Comparison of ENCODE assay signal across 32 cellular contexts in genomic region chr13:100659578-100659977, GRCh38. TPM values are rescaled to one million over a fixed set of nuclear protein-coding genes. Genes with fewer than 3 reads are reported as not detected.
DNase-seq lines count a peak whose midpoint lies in the region; ATAC-seq and TF ChIP-seq lines count a peak whose summit lies in the region.
"Had no signal": no experiment of that assay in that cellular context is flagged by ENCODE, and none has a peak within 500 bp of the region (broad histone marks: within the 10 kb centered on the region; RNA-seq: fewer than 3 reads in every experiment).

No MANE protein-coding gene starts in this region.

- WGBS in smooth muscle cell (ENCODE audit: low lambda C conversion rate): 87% methylated on average over 4 of the region's 4 CpGs

- intact Hi-C loops in activated CD4-positive, alpha-beta T cell treated with anti-CD3 and anti-CD28 coated beads, Interleukin-2, amount 10 ng/mL, durations not matched to agents 24 days and 14 days (cut with micrococcal nuclease): no loop called here

- POLR2A ChIA-PET in activated CD4-positive, alpha-beta T cell treated with anti-CD3 and anti-CD28 coated beads, Interleukin-2, amount 10 ng/mL, durations not matched to agents 7 days and 5 days (lab: Charles Lee): no interaction called here

- H3K27me3 ChIP-seq in brain microvascular endothelial cell (replicated peaks) (no peaks in the 10 kb centered on the region), smooth muscle cell (ENCODE audit: low read depth) (no peaks in the 10 kb centered on the region)
- H3K27me3 ChIP-seq: cardiac muscle cell, esophagus muscularis mucosa, heart left ventricle had no signal

- no peaks in the 10 kb centered on the region for H4K20me1 ChIP-seq in smooth muscle cell (ENCODE audit: low read depth)

- H3K4me2 ChIP-seq in smooth muscle cell: no peak overlapping the region
- H3K4me2 ChIP-seq: KMS-11, PC-9, SK-N-SH had no signal

- H3K4me3 Mint-ChIP-seq in activated CD4-positive, alpha-beta T cell treated with anti-CD3 and anti-CD28 coated beads, Interleukin-2, amount 10 ng/mL, durations not matched to agents 7 days and 5 days: no peak overlapping the region
- H3K4me3 Mint-ChIP-seq in activated CD4-positive, alpha-beta T cell treated with anti-CD3 and anti-CD28 coated beads, Interleukin-2, amount 10 ng/mL, durations not matched to agents 24 days and 14 days: no peak overlapping the region
- H3K4me3 Mint-ChIP-seq: CD14-positive monocyte; naive thymus-derived CD4-positive, alpha-beta T cell; stimulated activated memory B cell treated with anti-CD40 and anti-IgM and Interleukin-4, amounts not matched to agents 10 μg/mL and 1 μg/mL and 100 μg/mL, for 72 hours had no signal

- ATAC-seq in HG03095 (IDR thresholded peaks at IDR 0.05; ENCODE audit: unreplicated experiment) (no peak), GM18870 (IDR thresholded peaks at IDR 0.05; ENCODE audit: unreplicated experiment) (no peak)
- ATAC-seq: activated naive CD4-positive, alpha-beta T cell treated with anti-CD3 and anti-CD28 coated beads, Interleukin-2, amount 50 U/mL, for 72 hours; heart left ventricle; lower lobe of right lung; naive thymus-derived CD4-positive, alpha-beta T cell; stimulated activated memory B cell treated with anti-CD40 and anti-IgM and Interleukin-4, amounts not matched to agents 10 μg/mL and 1 μg/mL and 100 μg/mL, for 72 hours had no signal

- H3K4me1 Mint-ChIP-seq in activated CD4-positive, alpha-beta T cell treated with anti-CD3 and anti-CD28 coated beads, Interleukin-2, amount 10 ng/mL, durations not matched to agents 7 days and 5 days: peaks cover 31% of the 10 kb centered on the region
- peaks cover 20% of the 10 kb centered on the region for H3K4me1 Mint-ChIP-seq in activated CD4-positive, alpha-beta T cell treated with anti-CD3 and anti-CD28 coated beads, Interleukin-2, amount 10 ng/mL, durations not matched to agents 24 days and 14 days
- H3K4me1 Mint-ChIP-seq: CD14-positive monocyte had no signal

- H3K9ac ChIP-seq in smooth muscle cell (ENCODE audit: low read depth): no peak overlapping the region
- H3K9ac ChIP-seq: GM23248, KMS-11, SK-N-SH had no signal

- no peaks in the 10 kb centered on the region for H3K36me3 ChIP-seq in brain microvascular endothelial cell (replicated peaks)
- no peaks in the 10 kb centered on the region for H3K36me3 ChIP-seq in smooth muscle cell (ENCODE audit: low read depth)

- H3K27me3 Mint-ChIP-seq in activated CD4-positive, alpha-beta T cell treated with anti-CD3 and anti-CD28 coated beads, Interleukin-2, amount 10 ng/mL, durations not matched to agents 7 days and 5 days: no peaks in the 10 kb centered on the region
- H3K27me3 Mint-ChIP-seq in activated CD4-positive, alpha-beta T cell treated with anti-CD3 and anti-CD28 coated beads, Interleukin-2, amount 10 ng/mL, durations not matched to agents 24 days and 14 days: no peaks in the 10 kb centered on the region
- H3K27me3 Mint-ChIP-seq: naive thymus-derived CD4-positive, alpha-beta T cell; stimulated activated memory B cell treated with anti-CD40 and anti-IgM and Interleukin-4, amounts not matched to agents 10 μg/mL and 1 μg/mL and 100 μg/mL, for 72 hours had no signal

- H3K9me3 Mint-ChIP-seq in activated CD4-positive, alpha-beta T cell treated with anti-CD3 and anti-CD28 coated beads, Interleukin-2, amount 10 ng/mL, durations not matched to agents 7 days and 5 days: no peaks in the 10 kb centered on the region
- no peaks in the 10 kb centered on the region for H3K9me3 Mint-ChIP-seq in activated CD4-positive, alpha-beta T cell treated with anti-CD3 and anti-CD28 coated beads, Interleukin-2, amount 10 ng/mL, durations not matched to agents 24 days and 14 days
- H3K9me3 Mint-ChIP-seq: activated naive CD4-positive, alpha-beta T cell treated with anti-CD3 and anti-CD28 coated beads, Interleukin-2, amount 50 U/mL, for 72 hours; CD14-positive monocyte; naive thymus-derived CD4-positive, alpha-beta T cell; stimulated activated memory B cell treated with anti-CD40 and anti-IgM and Interleukin-4, amounts not matched to agents 10 μg/mL and 1 μg/mL and 100 μg/mL, for 72 hours had no signal

- in situ Hi-C loops in brain microvascular endothelial cell (cut with HindIII; ENCODE audit: low pct_ligation_motif_present, low sequenced_read_pairs): no loop called here

- CTCF ChIA-PET in activated CD4-positive, alpha-beta T cell treated with anti-CD3 and anti-CD28 coated beads, Interleukin-2, amount 10 ng/mL, durations not matched to agents 7 days and 5 days (lab: Charles Lee): interaction anchor here (1.3 kb wide), 1 partner anchor 15 kb away, joined by 3 read pairs; no protein-coding TSS in a partner anchor

- H3K27ac ChIP-seq in brain microvascular endothelial cell (no peak overlapping the region), substantia nigra (ENCODE audit: low read depth, low read length, poor library complexity, severe bottlenecking) (peak overlapping the region; percentile 99), smooth muscle cell (ENCODE audit: low read depth) (no peak overlapping the region)
- H3K27ac ChIP-seq: cardiac muscle cell, esophagus muscularis mucosa, GM23248, heart left ventricle, KMS-11, lower lobe of right lung, PC-9 had no signal

- H2AFZ ChIP-seq in smooth muscle cell (ENCODE audit: low read depth): no peak overlapping the region
- H2AFZ ChIP-seq: GM23248, PC-9 had no signal

- DNase-seq in activated CD4-positive, alpha-beta T cell treated with anti-CD3 and anti-CD28 coated beads, Interleukin-2, amount 10 ng/mL, durations not matched to agents 7 days and 5 days: no peak
- DNase-seq in activated CD4-positive, alpha-beta T cell treated with anti-CD3 and anti-CD28 coated beads, Interleukin-2, amount 10 ng/mL, durations not matched to agents 24 days and 14 days: no peak
- DNase-seq in brain microvascular endothelial cell: no peak
- peak; percentile 35 for DNase-seq in iPS-NIHi7 (ENCODE audit: extremely low spot score)
- no peak for DNase-seq in substantia nigra (lab: John Stamatoyannopoulos, UW)
- DNase-seq in smooth muscle cell (lab: John Stamatoyannopoulos, UW; ENCODE audit: unreplicated experiment): no peak
- DNase-seq: 8988T; activated CD4-positive, alpha-beta T cell treated with anti-CD3 and anti-CD28 coated beads for 1 hour; activated effector memory CD4-positive, alpha-beta T cell treated with Interleukin-2 at 50 U/mL for 16 hours; aorta; foreskin fibroblast; GF-D8; GM23248; heart left ventricle; lower lobe of right lung; naive thymus-derived CD4-positive, alpha-beta T cell; NCI-H1417; NCI-H2029; NCI-H226; NCI-H526 treated with DMSO at 0.1 percent for 48 hours; NK-92 treated with Interleukin-12 subunit alpha and Interleukin-12 subunit beta, amount 100 ng/mL, for 24 hours; PC-9; SK-N-SH; stimulated activated CD4-positive, alpha-beta T cell treated with anti-CD3 and anti-CD28 coated beads, Interleukin-15, amount 100 ng/mL, for 24 hours had no signal

- H3K36me3 Mint-ChIP-seq in activated CD4-positive, alpha-beta T cell treated with anti-CD3 and anti-CD28 coated beads, Interleukin-2, amount 10 ng/mL, durations not matched to agents 7 days and 5 days (ENCODE audit: low read depth): peaks cover 68% of the 10 kb centered on the region
- H3K36me3 Mint-ChIP-seq in activated CD4-positive, alpha-beta T cell treated with anti-CD3 and anti-CD28 coated beads, Interleukin-2, amount 10 ng/mL, durations not matched to agents 24 days and 14 days (ENCODE audit: low read depth): peaks cover 55% of the 10 kb centered on the region

- H3K4me3 ChIP-seq in brain microvascular endothelial cell (ENCODE audit: low read depth, low read length): no peak overlapping the region
- H3K4me3 ChIP-seq in smooth muscle cell: no peak overlapping the region
- H3K4me3 ChIP-seq: cardiac muscle cell, esophagus muscularis mucosa, GM23248, heart left ventricle, lower lobe of right lung, PC-9 had no signal

- H3K4me1 ChIP-seq in smooth muscle cell (ENCODE audit: low read depth): no peaks in the 10 kb centered on the region
- H3K4me1 ChIP-seq: esophagus muscularis mucosa, lower lobe of right lung had no signal

- H3K9me3 ChIP-seq in smooth muscle cell (replicated peaks; ENCODE audit: low read depth): no peaks in the 10 kb centered on the region
- H3K9me3 ChIP-seq: esophagus muscularis mucosa, heart left ventricle, lower lobe of right lung, SK-N-SH had no signal

- H3F3A ChIP-seq in smooth muscle cell (ENCODE audit: low read depth): no peaks in the 10 kb centered on the region

- TF ChIP-seq CTCF in brain microvascular endothelial cell (IDR thresholded peaks at IDR 0.05; ENCODE audit: low read depth, low read length, missing control alignments) (peak; percentile 24), smooth muscle cell (IDR thresholded peaks at IDR 0.05; ENCODE audit: borderline replicate concordance, insufficient read depth, poor library complexity, severe bottlenecking) (no peak)

- H3K79me2 ChIP-seq in smooth muscle cell (ENCODE audit: low read depth): no peaks in the 10 kb centered on the region

- H3K27ac Mint-ChIP-seq in activated CD4-positive, alpha-beta T cell treated with anti-CD3 and anti-CD28 coated beads, Interleukin-2, amount 10 ng/mL, durations not matched to agents 7 days and 5 days: peak overlapping the region; percentile 19
- no peak overlapping the region for H3K27ac Mint-ChIP-seq in activated CD4-positive, alpha-beta T cell treated with anti-CD3 and anti-CD28 coated beads, Interleukin-2, amount 10 ng/mL, durations not matched to agents 24 days and 14 days
- H3K27ac Mint-ChIP-seq: activated naive CD4-positive, alpha-beta T cell treated with anti-CD3 and anti-CD28 coated beads, Interleukin-2, amount 50 U/mL, for 72 hours; CD14-positive monocyte; stimulated activated memory B cell treated with anti-CD40 and anti-IgM and Interleukin-4, amounts not matched to agents 10 μg/mL and 1 μg/mL and 100 μg/mL, for 72 hours had no signal

RNA-seq across cellular contexts. Expression of gene TMTC4, which starts 15.0 kb away (rescaled TPM):
- 10 to 100 TPM; 27.1 to 28.4 TPM for total RNA-seq in activated CD4-positive, alpha-beta T cell treated with anti-CD3 and anti-CD28 coated beads, Interleukin-2, amount 10 ng/mL, durations not matched to agents 7 days and 5 days
- total RNA-seq in activated CD4-positive, alpha-beta T cell treated with anti-CD3 and anti-CD28 coated beads, Interleukin-2, amount 10 ng/mL, durations not matched to agents 24 days and 14 days: 22.5 and 25.3 TPM in 2 replicates
- 7.4 and 8.7 TPM in 2 replicates for total RNA-seq in smooth muscle cell
- 6.6 and 6.7 TPM in 2 replicates for polyA plus RNA-seq in smooth muscle cell
